Comparison of ENCODE assay signal across 8 cellular contexts in genomic region chr6:31680841-31681671, GRCh38. TPM values are rescaled to one million over a fixed set of nuclear protein-coding genes. Genes with fewer than 3 reads are reported as not detected.
DNase-seq lines count a peak whose midpoint lies in the region; ATAC-seq, FAIRE-seq and TF ChIP-seq lines count a peak whose summit lies in the region.

Gene LY6G5C (minus strand): TSS chr6:31681067. CDS start chr6:31680373, 694 bp downstream.

- no peaks in the 10 kb centered on the region for H3K9me2 ChIP-seq in GM23338 (ENCODE audit: insufficient read depth)

- H3K4me2 ChIP-seq in GM23338: peak within 1 kb of the TSS; percentile 98

- FAIRE-seq in islet of Langerhans (lab: Jason Lieb, UNC): peak; percentile 64

- H3K27ac Mint-ChIP-seq in GM23338: no peak within 1 kb of the TSS

- TF ChIP-seq CTCF in GM23338 (conservative IDR thresholded peaks at IDR 0.05; ENCODE audit: low read depth in 2 of 2): peak; percentile 54 to 97

- H3K4me1 Mint-ChIP-seq in GM23338: peaks cover 17% of the 10 kb centered on the region

- no peaks in the 10 kb centered on the region for H3K79me2 ChIP-seq in GM23338 (replicated peaks; ENCODE audit: insufficient read depth)

- H3K36me3 Mint-ChIP-seq in GM23338 (ENCODE audit: low read depth): no peaks in the 10 kb centered on the region; the same call in 2 of the 3 replicates

- H3F3A ChIP-seq in GM23338 (replicated peaks; ENCODE audit: low read depth): peaks cover 11% of the 10 kb centered on the region; the same call in 1 of the 2 replicates

- peak within 1 kb of the TSS; percentile 75 for H3K4me3 ChIP-seq in GM23338
- H3K4me3 ChIP-seq in skin epidermis: peak within 1 kb of the TSS; percentile 27 to 52 (median 46)

- peaks cover 18% of the 10 kb centered on the region for H3K27me3 ChIP-seq in GM23338 (ENCODE audit: insufficient read depth)

- peak within 1 kb of the TSS; percentile 74 for H3K4me3 Mint-ChIP-seq in GM23338

- H3K27me3 Mint-ChIP-seq in GM23338 (ENCODE audit: insufficient read depth, low read depth, poor library complexity): peaks cover 35% of the 10 kb centered on the region

- H3K36me3 ChIP-seq in GM23338 (ENCODE audit: insufficient read depth): no peaks in the 10 kb centered on the region

- H3K27ac ChIP-seq in GM23338 (ENCODE audit: low read depth): no peak within 1 kb of the TSS
- peak within 1 kb of the TSS in 19 of 21 experiments; percentile 3 to 87 (median 63) for H3K27ac ChIP-seq in skin epidermis

- peak; percentile 48 for ATAC-seq in GM23338
- ATAC-seq in GM18861 (IDR thresholded peaks at IDR 0.05; ENCODE audit: unreplicated experiment): no peak

- H4K20me1 ChIP-seq in GM23338 (replicated peaks; ENCODE audit: insufficient read depth): no peaks in the 10 kb centered on the region; the same call in 1 of the 2 replicates

- peak; percentile 84 to 87 for DNase-seq in AML-193 (lab: John Stamatoyannopoulos, UW)
- peak; percentile 85 for DNase-seq in GM23338 (ENCODE audit: low spot score)
- DNase-seq in NCI-H2227 treated with DMSO at 0.1 percent for 48 hours (lab: John Stamatoyannopoulos, UW): peak; percentile 88
- peak; percentile 19 to 31 (median 30) for DNase-seq in activated CD4-positive, CD25-positive, alpha-beta regulatory T cell (lab: John Stamatoyannopoulos, UW)
- DNase-seq in cerebellum (ENCODE audit: low spot score): peak; percentile 86

- no peaks in the 10 kb centered on the region; the same call in 1 of the 3 replicates for H3K9me3 Mint-ChIP-seq in GM23338

- H3K4me1 ChIP-seq in GM23338 (ENCODE audit: insufficient read depth): peaks cover 7% of the 10 kb centered on the region

- H2AFZ ChIP-seq in GM23338: peak within 1 kb of the TSS; percentile 99

TF ChIP-seq in GM23338, 12 proteins besides CTCF, POLR2A, EP300 and RAD21:
- no peak for TF ChIP-seq ZNF462 (CRISPR knock-in tag; IDR thresholded peaks at IDR 0.05)

RNA-seq across cellular contexts. Expression of gene LY6G5C, which starts in this region (rescaled TPM):
- 1.1 TPM in 1 of 2 replicates, not detected in the other for total RNA-seq in GM23338 (2014; rRNA removed; shearing (Covaris generic))
- polyA plus RNA-seq in GM23338 (2016; fragmentation: Nextera tagmentation; extraction: Ambion mirVana): 2.1 TPM in 2 replicates
- 3.4 TPM for total RNA-seq in cerebellum

Comparison
In these comparisons a context has a peak if more than half of its experiments do, and no peak if none do; other contexts are left out.
1. DNase-seq: peak in every context shown above with its lines; median percentile 88 in NCI-H2227 treated with DMSO at 0.1 percent for 48 hours; 86 in cerebellum; 86 in AML-193; 85 in GM23338; 30 in activated CD4-positive, CD25-positive, alpha-beta regulatory T cell.